In the genomic region with DNA sequence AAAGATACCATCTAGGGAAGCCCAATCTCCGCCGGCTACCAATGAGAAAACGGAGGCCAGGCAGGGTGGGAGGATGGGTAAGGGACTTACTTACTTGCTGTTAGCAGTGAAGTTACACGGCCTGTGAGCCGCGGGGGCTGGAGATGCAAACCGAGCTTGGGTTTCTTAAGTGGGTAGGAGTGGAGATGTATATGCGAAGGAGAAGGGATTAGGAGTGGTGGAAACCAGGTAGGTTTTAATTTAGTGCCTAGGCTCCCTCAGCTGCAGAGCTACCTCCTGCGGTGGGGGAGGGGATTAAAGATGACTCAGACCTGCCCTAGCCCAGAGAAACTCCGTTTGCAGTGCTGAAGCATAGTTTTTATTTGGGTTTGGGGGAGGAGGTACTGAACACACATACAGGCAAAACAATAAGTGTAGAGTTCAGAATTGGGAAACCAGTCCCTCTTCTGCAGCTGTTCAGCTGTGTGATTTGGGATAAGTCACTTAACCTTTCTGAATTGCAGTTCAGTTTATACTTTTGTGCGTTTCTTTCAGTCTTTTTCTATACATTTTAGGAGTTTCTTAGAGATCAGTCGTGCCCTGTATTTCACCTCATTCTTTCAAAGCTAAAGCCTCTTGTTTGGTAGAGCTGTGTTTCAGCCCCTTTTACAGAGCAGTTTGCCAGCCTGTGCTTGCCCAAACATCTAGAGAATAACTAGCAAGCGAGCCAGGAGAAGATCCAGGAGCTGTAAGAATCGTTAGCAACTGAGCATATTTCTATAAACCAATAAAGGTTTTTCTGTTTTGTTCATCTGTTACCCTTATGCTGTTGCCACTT, we compare ENCODE assay signal across 8 cellular contexts. TPM values are rescaled to one million over a fixed set of nuclear protein-coding genes. Genes with fewer than 3 reads are reported as not detected.
DNase-seq lines count a peak whose midpoint lies in the region; ATAC-seq and TF ChIP-seq lines count a peak whose summit lies in the region.

No MANE protein-coding gene starts in this region.

- no peaks in the 10 kb centered on the region for H3K27me3 ChIP-seq in GM06990 (replicated peaks; ENCODE audit: control insufficient read depth, insufficient read depth, low read length)

- DNase-seq in GM06990 (ENCODE audit: extremely low read depth, insufficient read length) (peak; percentile 54), MV-4-11 (lab: John Stamatoyannopoulos, UW) (peak; percentile 53), mucosa of gallbladder (ENCODE audit: low spot score) (peak; percentile 39), NCI-H187 (lab: John Stamatoyannopoulos, UW) (no peak)
- peak; percentile 75 to 77 for DNase-seq in activated CD4-positive, alpha-beta T cell treated with anti-CD3 and anti-CD28 coated beads, Interleukin-2, amount 50 U/mL, for 4 hours
- DNase-seq in effector CD8-positive, alpha-beta T cell (lab: John Stamatoyannopoulos, UW) = peak; percentile 24
- DNase-seq in stimulated activated CD8-positive, alpha-beta memory T cell treated with anti-CD3 and anti-CD28 coated beads, Interleukin-7, amount 100 ng/mL, for 4 hours (ENCODE audit: low read depth in 2 of 2) = peak; percentile 62 to 66

- no peak for TF ChIP-seq CTCF in GM06990 (IDR thresholded peaks at IDR 0.05; ENCODE audit: insufficient read depth, low read length, poor library complexity, severe bottlenecking)

- peak overlapping the region; percentile 43 for H3K4me3 ChIP-seq in GM06990 (replicated peaks; ENCODE audit: low read depth, low read length)

- no peak for ATAC-seq in HG03280 (IDR thresholded peaks at IDR 0.05; ENCODE audit: unreplicated experiment)

- no peaks in the 10 kb centered on the region for H3K36me3 ChIP-seq in GM06990 (ENCODE audit: control insufficient read depth, insufficient read depth, low read length)

RNA-seq across cellular contexts. Expression of a gene that starts 0.6 kb away (rescaled TPM):
- 67.9 TPM for total RNA-seq in mucosa of gallbladder

Comparison
In these comparisons a context has a peak if more than half of its experiments do, and no peak if none do; other contexts are left out.
1. DNase-seq: peak in GM06990 (single experiment), MV-4-11 (single experiment), activated CD4-positive, alpha-beta T cell treated with anti-CD3 and anti-CD28 coated beads, Interleukin-2, amount 50 U/mL, for 4 hours (2 of 2), effector CD8-positive, alpha-beta T cell (single experiment), mucosa of gallbladder (single experiment) and stimulated activated CD8-positive, alpha-beta memory T cell treated with anti-CD3 and anti-CD28 coated beads, Interleukin-7, amount 100 ng/mL, for 4 hours (2 of 2); none in NCI-H187 (0 of 2).